9 cellular contexts compared by ENCODE assay signal in the genomic region with DNA sequence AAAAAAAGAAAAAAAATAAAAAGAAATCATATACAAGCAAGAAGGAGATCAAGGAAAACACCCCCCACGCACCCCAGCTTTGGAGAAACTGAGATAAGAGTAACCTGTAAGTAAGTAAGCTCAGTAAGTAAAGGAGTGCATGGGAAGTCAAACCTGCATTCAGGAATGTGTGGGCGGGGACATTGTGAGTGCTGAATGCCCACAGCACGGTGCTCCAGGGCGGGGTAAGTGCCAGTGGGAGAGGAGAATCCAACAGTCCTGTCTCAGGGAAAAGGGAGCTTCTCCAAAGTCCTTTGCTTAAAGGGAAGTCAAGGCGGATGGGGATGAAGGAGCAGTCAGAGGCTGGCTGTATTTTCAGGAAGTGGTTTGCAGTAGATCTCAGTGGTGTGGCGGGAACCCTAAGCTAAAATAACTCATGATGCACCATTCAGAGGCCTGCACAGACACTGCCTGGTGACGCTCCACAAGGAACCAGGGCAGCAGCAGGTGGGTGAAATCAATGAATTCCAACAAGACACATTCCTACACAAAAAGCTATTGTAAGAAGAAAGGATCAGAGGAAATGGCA.
DNase-seq lines count a peak whose midpoint lies in the region; ATAC-seq and FAIRE-seq lines count a peak whose summit lies in the region.
"Had no signal": no experiment of that assay in that cellular context is flagged by ENCODE, and none has a peak within 500 bp of the region (broad histone marks: within the 10 kb centered on the region; RNA-seq: fewer than 3 reads in every experiment).

No MANE protein-coding gene starts in this region.

- ATAC-seq in GM19395 (IDR thresholded peaks at IDR 0.05; ENCODE audit: unreplicated experiment) (peak; percentile 88), HG02973 (IDR thresholded peaks at IDR 0.05; ENCODE audit: unreplicated experiment) (peak; percentile 92)
- ATAC-seq: Panc1 had no signal

- no peaks in the 10 kb centered on the region for H3K79me1 ChIP-seq in trophoblast cell (ENCODE audit: low read length)

- H3K23ac ChIP-seq in trophoblast cell (ENCODE audit: low read length): no peak overlapping the region

- no peak overlapping the region for H4K8ac ChIP-seq in trophoblast cell (ENCODE audit: low read depth, low read length)

- intact Hi-C loops in posterior vena cava (cut with DNase I): no loop called here

- no peak overlapping the region for H2BK12ac ChIP-seq in trophoblast cell (ENCODE audit: low read length)

- no peak overlapping the region for H3K27ac ChIP-seq in trophoblast cell (ENCODE audit: low read depth, low read length)
- H3K27ac ChIP-seq: upper lobe of left lung had no signal

- no peak for FAIRE-seq in frontal cortex (lab: Jason Lieb, UNC)

- no CpG with 5 or more reads among the region's 7 CpGs for WGBS in trophoblast cell (ENCODE audit: extremely low coverage, insufficient coverage, insufficient read length)

- no peak overlapping the region for H3K18ac ChIP-seq in trophoblast cell (ENCODE audit: low read length)

- H3K79me2 ChIP-seq in trophoblast cell (ENCODE audit: control insufficient read depth, insufficient read depth, low read length, poor library complexity): no peaks in the 10 kb centered on the region

- no peak overlapping the region for H3K9ac ChIP-seq in trophoblast cell (ENCODE audit: low read length)

- H4K12ac ChIP-seq in trophoblast cell (ENCODE audit: low read depth, low read length): no peak overlapping the region

- H3K4me1 ChIP-seq in trophoblast cell (ENCODE audit: control insufficient read depth in 1 of 2, insufficient read depth in 2 of 2, low read length in 2 of 2): peaks cover 0 to 2% of the 10 kb centered on the region in 2 experiments

- no peak overlapping the region for H4K91ac ChIP-seq in trophoblast cell (ENCODE audit: low read depth, low read length)

- no peak overlapping the region for H3K4me3 ChIP-seq in trophoblast cell (ENCODE audit: low read depth, low read length)
- H3K4me3 ChIP-seq: upper lobe of left lung had no signal

- no peak overlapping the region for H2BK120ac ChIP-seq in trophoblast cell (ENCODE audit: insufficient read depth, low read length, poor library complexity)

- no peak overlapping the region for H2AK5ac ChIP-seq in trophoblast cell (ENCODE audit: low read length)

- no peaks in the 10 kb centered on the region for H3K9me3 ChIP-seq in trophoblast cell (ENCODE audit: insufficient read depth, low read depth, low read length)
- H3K9me3 ChIP-seq: upper lobe of left lung had no signal

- no peaks in the 10 kb centered on the region for H3K36me3 ChIP-seq in trophoblast cell (ENCODE audit: control insufficient read depth in 1 of 2, insufficient read depth in 2 of 2, low read length in 2 of 2)
- H3K36me3 ChIP-seq: upper lobe of left lung had no signal

- H2AFZ ChIP-seq in trophoblast cell (ENCODE audit: insufficient read depth, low read length, poor library complexity): peak overlapping the region; percentile 78

- H3K4ac ChIP-seq in trophoblast cell (ENCODE audit: low read depth, low read length): no peak overlapping the region

- H3K4me2 ChIP-seq in trophoblast cell (ENCODE audit: low read length): no peak overlapping the region

- H2BK5ac ChIP-seq in trophoblast cell (ENCODE audit: low read depth, low read length, poor library complexity): no peak overlapping the region

- DNase-seq in SKM-1 treated with dmso at 0.1 percent for 144 hours (lab: John Stamatoyannopoulos, UW; ENCODE audit: unreplicated experiment) (peak; percentile 77), trophoblast cell (no peak), frontal cortex (ENCODE audit: low spot score in 2 of 2) (no peak), putamen (ENCODE audit: low spot score) (no peak), posterior vena cava (ENCODE audit: low spot score) (no peak)

- no peak overlapping the region for H3K14ac ChIP-seq in trophoblast cell (ENCODE audit: low read length)

- no peaks in the 10 kb centered on the region for H3K27me3 ChIP-seq in trophoblast cell (ENCODE audit: insufficient read depth, low read length)
- H3K27me3 ChIP-seq: upper lobe of left lung had no signal
